Comparison of ENCODE assay signal across 1 cellular context in the genomic region with DNA sequence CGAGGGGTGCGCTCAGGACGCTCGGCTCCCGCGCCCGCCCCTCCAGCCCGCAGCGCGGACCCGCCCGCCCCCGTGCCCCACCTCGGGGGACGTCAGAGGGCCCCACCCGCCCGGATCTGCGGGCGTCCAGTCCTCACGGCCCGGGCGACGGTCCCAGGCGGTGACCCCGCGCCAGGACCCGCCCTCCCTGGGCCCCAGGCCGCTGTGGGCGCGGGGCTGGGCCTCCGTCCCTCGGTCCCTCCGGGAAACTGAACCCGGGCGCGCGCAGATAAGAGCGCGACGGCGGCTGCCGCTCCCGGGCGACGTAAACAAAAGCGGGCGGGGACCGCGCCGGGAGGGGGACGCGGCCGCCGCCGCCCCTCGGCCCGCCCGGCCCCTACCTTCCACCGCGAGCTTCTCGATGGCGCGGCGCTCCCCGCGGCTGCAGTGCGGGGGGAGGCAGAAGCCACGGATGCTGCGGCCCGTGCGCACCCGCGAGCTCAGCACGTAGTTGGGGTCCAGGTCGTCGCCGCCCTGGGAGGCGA.
TF ChIP-seq lines count a peak whose summit lies in the region.

No MANE protein-coding gene starts in this region.

TF ChIP-seq in HepG2, 621 proteins besides CTCF, POLR2A, EP300 and RAD21:
- TF ChIP-seq ZNF205 (CRISPR knock-in tag; IDR thresholded peaks at IDR 0.05) (no peak), ZNF773 (CRISPR knock-in tag; IDR thresholded peaks at IDR 0.05; ENCODE audit: borderline replicate concordance) (no peak), TFDP2 (CRISPR knock-in tag; IDR thresholded peaks at IDR 0.05) (no peak), ZFAT (CRISPR knock-in tag; conservative IDR thresholded peaks at IDR 0.05) (no peak), FOXA1 (IDR thresholded peaks at IDR 0.05) (no peak), FOXA1 (CRISPR knock-in tag; IDR thresholded peaks at IDR 0.05) (no peak), ZZZ3 (CRISPR knock-in tag; IDR thresholded peaks at IDR 0.05; ENCODE audit: borderline replicate concordance) (no peak), EHMT2 (IDR thresholded peaks at IDR 0.05; ENCODE audit: borderline replicate concordance, low read depth, low read length) (no peak)
- TF ChIP-seq, protein P1, sequence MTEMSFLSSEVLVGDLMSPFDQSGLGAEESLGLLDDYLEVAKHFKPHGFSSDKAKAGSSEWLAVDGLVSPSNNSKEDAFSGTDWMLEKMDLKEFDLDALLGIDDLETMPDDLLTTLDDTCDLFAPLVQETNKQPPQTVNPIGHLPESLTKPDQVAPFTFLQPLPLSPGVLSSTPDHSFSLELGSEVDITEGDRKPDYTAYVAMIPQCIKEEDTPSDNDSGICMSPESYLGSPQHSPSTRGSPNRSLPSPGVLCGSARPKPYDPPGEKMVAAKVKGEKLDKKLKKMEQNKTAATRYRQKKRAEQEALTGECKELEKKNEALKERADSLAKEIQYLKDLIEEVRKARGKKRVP (CRISPR knock-in tag; IDR thresholded peaks at IDR 0.05), result no peak
- TF ChIP-seq, protein P2, sequence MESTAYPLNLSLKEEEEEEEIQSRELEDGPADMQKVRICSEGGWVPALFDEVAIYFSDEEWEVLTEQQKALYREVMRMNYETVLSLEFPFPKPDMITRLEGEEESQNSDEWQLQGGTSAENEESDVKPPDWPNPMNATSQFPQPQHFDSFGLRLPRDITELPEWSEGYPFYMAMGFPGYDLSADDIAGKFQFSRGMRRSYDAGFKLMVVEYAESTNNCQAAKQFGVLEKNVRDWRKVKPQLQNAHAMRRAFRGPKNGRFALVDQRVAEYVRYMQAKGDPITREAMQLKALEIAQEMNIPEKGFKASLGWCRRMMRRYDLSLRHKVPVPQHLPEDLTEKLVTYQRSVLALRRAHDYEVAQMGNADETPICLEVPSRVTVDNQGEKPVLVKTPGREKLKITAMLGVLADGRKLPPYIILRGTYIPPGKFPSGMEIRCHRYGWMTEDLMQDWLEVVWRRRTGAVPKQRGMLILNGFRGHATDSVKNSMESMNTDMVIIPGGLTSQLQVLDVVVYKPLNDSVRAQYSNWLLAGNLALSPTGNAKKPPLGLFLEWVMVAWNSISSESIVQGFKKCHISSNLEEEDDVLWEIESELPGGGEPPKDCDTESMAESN (CRISPR knock-in tag; conservative IDR thresholded peaks at IDR 0.05), result no peak
